ENCODE assay signal across 6 cellular contexts in genomic region chr2:170563401-170563800, GRCh38.
"Had no signal": no experiment of that assay in that cellular context is flagged by ENCODE, and none has a peak within 500 bp of the region (broad histone marks: within the 10 kb centered on the region; RNA-seq: fewer than 3 reads in every experiment).

No MANE protein-coding gene starts in this region.

- H3K27ac ChIP-seq: HL-60 had no signal

- H3K4me3 ChIP-seq: K562 had no signal

- DNase-seq: IMR-90, KBM-7 had no signal

- ATAC-seq: HepG2, K562 had no signal

- FAIRE-seq: HepG2, HTR-8/SVneo, K562 had no signal
